ENCODE assay signal across 8 cellular contexts in genomic region chr6:148727104-148727503, GRCh38.
"Had no signal": no experiment of that assay in that cellular context is flagged by ENCODE, and none has a peak within 500 bp of the region (broad histone marks: within the 10 kb centered on the region; RNA-seq: fewer than 3 reads in every experiment).

No MANE protein-coding gene starts in this region.

- H3K36me3 ChIP-seq: HAP-1 had no signal

- H3K4me3 ChIP-seq: GM23248, GM23338, HAP-1 had no signal

- DNase-seq: GM23248, GOT3, H7, H9, HCEC 1CT, HFFc6 had no signal

- H3K27ac ChIP-seq: GM23248 had no signal
